In genomic region chr14:90739318-90740077, GRCh38 we compare ENCODE assay signal across 18 cellular contexts.
DNase-seq lines count a peak whose midpoint lies in the region; ATAC-seq and TF ChIP-seq lines count a peak whose summit lies in the region.
"Had no signal": no experiment of that assay in that cellular context is flagged by ENCODE, and none has a peak within 500 bp of the region (broad histone marks: within the 10 kb centered on the region; RNA-seq: fewer than 3 reads in every experiment).

No MANE protein-coding gene starts in this region.

- no peak overlapping the region for H2BK15ac ChIP-seq in H9 (ENCODE audit: low read depth, low read length)

- H3K27me3 Mint-ChIP-seq in H9 (ENCODE audit: low read depth): no peaks in the 10 kb centered on the region; the same call in 1 of the 2 replicates
- H3K27me3 Mint-ChIP-seq: T-helper 17 cell had no signal

- H3K36me3 ChIP-seq in right atrium auricular region: no peaks in the 10 kb centered on the region

- no peak overlapping the region for H3K23ac ChIP-seq in H9 (ENCODE audit: insufficient read length, low read depth, low read length)

- H3K27ac Mint-ChIP-seq in H9: peak overlapping the region in 1 of 3 experiments; percentile 89; a peak in 1 of 7 replicates
- H3K27ac Mint-ChIP-seq: activated T-helper 1 cell treated with anti-CD3 and anti-CD28 coated beads, Interleukin-12 subunit alpha, Interleukin-12 subunit beta, Interleukin-2, Interleukin-4 antibody, amounts not matched to agents 30 ng/mL and 10 ng/mL and 1 ng/mL, durations not matched to agents 14 hours and 24 hours and 36 hours; T-helper 17 cell had no signal

- ATAC-seq in SK-N-SH treated with all-trans-retinoic acid at 6 μM for 48 hours (peak; percentile 93), HG02798 (IDR thresholded peaks at IDR 0.05; ENCODE audit: poor library complexity, unreplicated experiment) (no peak)
- ATAC-seq: activated CD4-positive, CD25-positive, alpha-beta regulatory T cell treated with anti-CD3 and anti-CD28 coated beads, Interleukin-2, amount 50 U/mL, for 24 hours; T-helper 17 cell had no signal

- H2AK5ac ChIP-seq in H9 (ENCODE audit: insufficient read length, low read length): no peak overlapping the region

- TF ChIP-seq CTCF in right atrium auricular region (IDR thresholded peaks at IDR 0.05) (no peak), H9 (conservative IDR thresholded peaks at IDR 0.05) (no peak)

- H3K4me2 ChIP-seq in H9 (ENCODE audit: insufficient read depth, insufficient read length, low read length): no peak overlapping the region
- H3K4me2 ChIP-seq: BLaER1 had no signal

- H3K4me1 ChIP-seq in right atrium auricular region (peaks cover 0 to 31% of the 10 kb centered on the region in 2 donors), H9 (ENCODE audit: insufficient read depth, low read length) (no peaks in the 10 kb centered on the region)
- H3K4me1 ChIP-seq: BLaER1 had no signal

- WGBS in H9 (ENCODE audit: extremely low coverage, insufficient read length, low lambda C conversion rate): no CpG with 5 or more reads among the region's 7 CpGs

- H3K4ac ChIP-seq in H9 (ENCODE audit: low read depth, low read length): no peak overlapping the region

- H3K79me2 ChIP-seq in H9 (ENCODE audit: insufficient read depth, low read length): no peaks in the 10 kb centered on the region

- no peak overlapping the region for H3K14ac ChIP-seq in H9 (ENCODE audit: insufficient read depth, low read length)

- no peak overlapping the region for H3T11ph ChIP-seq in H9 (ENCODE audit: low read length)

- no peak overlapping the region for H4K8ac ChIP-seq in H9 (replicated peaks; ENCODE audit: insufficient read length, low read depth, low read length)

- no peaks in the 10 kb centered on the region for H3K23me2 ChIP-seq in H9 (ENCODE audit: insufficient read length, low read depth, low read length, poor library complexity, severe bottlenecking)

- H3K27ac ChIP-seq in right atrium auricular region (peak overlapping the region; percentile 56 to 71), temporal lobe (ENCODE audit: low read depth, low read length) (peak overlapping the region; percentile 11), H9 (ENCODE audit: insufficient read length, low read depth, low read length) (no peak overlapping the region)
- H3K27ac ChIP-seq: BLaER1 had no signal

- H4K20me1 ChIP-seq in H9 (ENCODE audit: control insufficient read depth, insufficient read depth, insufficient read length): no peaks in the 10 kb centered on the region
- H4K20me1 ChIP-seq: BLaER1 had no signal

- no peaks in the 10 kb centered on the region for H3K79me1 ChIP-seq in H9 (ENCODE audit: insufficient read depth, low read depth, low read length, poor library complexity, severe bottlenecking)

- DNase-seq in NCI-H2196 (lab: John Stamatoyannopoulos, UW; ENCODE audit: unreplicated experiment) (peak; percentile 15), right atrium auricular region (ENCODE audit: low spot score) (peak; percentile 38), H9 (no peak), NCI-H1105 treated with DMSO at 0.1 percent for 48 hours (lab: John Stamatoyannopoulos, UW) (no peak)
- DNase-seq: activated CD8-positive, alpha-beta memory T cell treated with anti-CD3 and anti-CD28 coated beads for 24 hours; effector memory CD4-positive, alpha-beta T cell; hippocampal formation; KBM-7; NCI-H2081 treated with DMSO at 0.1 percent for 48 hours; SHP77 treated with DMSO at 0.1 percent for 48 hours; stimulated activated CD4-positive, alpha-beta T cell treated with anti-CD3 and anti-CD28 coated beads, Interleukin-4, amount 100 ng/mL, for 24 hours; T-helper 17 cell had no signal

- H2BK20ac ChIP-seq in H9 (ENCODE audit: low read depth, low read length, poor library complexity, severe bottlenecking): no peak overlapping the region

- H2BK120ac ChIP-seq in H9 (ENCODE audit: low read depth, low read length, poor library complexity, severe bottlenecking): no peak overlapping the region

- peaks cover 10 to 14% of the 10 kb centered on the region in 2 experiments for H3K4me1 Mint-ChIP-seq in H9

- H3K56ac ChIP-seq in H9 (ENCODE audit: insufficient read length, low read depth, low read length): no peak overlapping the region

- H2BK12ac ChIP-seq in H9 (ENCODE audit: insufficient read length, low read depth, low read length): no peak overlapping the region

- no peaks in the 10 kb centered on the region for H3K9me3 Mint-ChIP-seq in H9
- H3K9me3 Mint-ChIP-seq: activated T-helper 1 cell treated with anti-CD3 and anti-CD28 coated beads, Interleukin-12 subunit alpha, Interleukin-12 subunit beta, Interleukin-2, Interleukin-4 antibody, amounts not matched to agents 30 ng/mL and 10 ng/mL and 1 ng/mL, durations not matched to agents 14 hours and 24 hours and 36 hours had no signal

- no peak overlapping the region for H3K9ac ChIP-seq in H9 (ENCODE audit: extremely low read depth, insufficient read length, low read length)
- H3K9ac ChIP-seq: BLaER1 had no signal

- no peak overlapping the region for H3K4me3 Mint-ChIP-seq in H9
- H3K4me3 Mint-ChIP-seq: activated T-helper 1 cell treated with anti-CD3 and anti-CD28 coated beads, Interleukin-12 subunit alpha, Interleukin-12 subunit beta, Interleukin-2, Interleukin-4 antibody, amounts not matched to agents 30 ng/mL and 10 ng/mL and 1 ng/mL, durations not matched to agents 14 hours and 24 hours and 36 hours; T-helper 17 cell had no signal

- no peak overlapping the region for H4K5ac ChIP-seq in H9 (ENCODE audit: insufficient read length, low read depth, low read length)

- no peak overlapping the region for H3K4me3 ChIP-seq in right atrium auricular region
- H3K4me3 ChIP-seq: BLaER1 had no signal

- H3K36me3 Mint-ChIP-seq in H9 (ENCODE audit: insufficient read depth in 1 of 3, low read depth in 3 of 3): no peaks in the 10 kb centered on the region; a peak in 1 of 7 replicates

- no peaks in the 10 kb centered on the region for H3K9me3 ChIP-seq in right atrium auricular region
- no peaks in the 10 kb centered on the region for H3K9me3 ChIP-seq in H9 (ENCODE audit: control insufficient read depth, low read depth, low read length)
- H3K9me3 ChIP-seq: BLaER1 had no signal

- H2BK5ac ChIP-seq in H9 (ENCODE audit: insufficient read length, low read length): no peak overlapping the region

- H2AFZ ChIP-seq in H9 (ENCODE audit: low read length): no peak overlapping the region

- H3K27me3 ChIP-seq in right atrium auricular region: no peaks in the 10 kb centered on the region
- H3K27me3 ChIP-seq in H9 (ENCODE audit: insufficient read depth, low read length): no peaks in the 10 kb centered on the region
- H3K27me3 ChIP-seq: BLaER1 had no signal

- H3K18ac ChIP-seq in H9 (ENCODE audit: insufficient read length, low read depth, low read length): no peak overlapping the region

- H4K91ac ChIP-seq in H9 (ENCODE audit: insufficient read length, low read depth, low read length): no peak overlapping the region

TF ChIP-seq in SK-N-SH treated with all-trans-retinoic acid at 6 μM for 48 hours, 23 proteins besides CTCF, POLR2A, EP300 and RAD21 (continues in another document):
- TF ChIP-seq ZFP3 (CRISPR knock-in tag; IDR thresholded peaks at IDR 0.05): 0 out of 2 replicates have a peak, but pooled peaks have one; percentile 44
- no peak for TF ChIP-seq ZNF565 (CRISPR knock-in tag; conservative IDR thresholded peaks at IDR 0.05; ENCODE audit: low read depth)
- no peak for TF ChIP-seq RARB (CRISPR knock-in tag; IDR thresholded peaks at IDR 0.05)
- peak; percentile 21; the same call in 1 of the 2 replicates for TF ChIP-seq SNAI2 (CRISPR knock-in tag; IDR thresholded peaks at IDR 0.05)
- TF ChIP-seq CSRNP3 (CRISPR knock-in tag; IDR thresholded peaks at IDR 0.05): 0 out of 2 replicates have a peak, but pooled peaks have one; percentile 62
- TF ChIP-seq TCF4 (CRISPR knock-in tag; IDR thresholded peaks at IDR 0.05; ENCODE audit: borderline replicate concordance): peak; percentile 66; the same call in 1 of the 2 replicates
- no peak for TF ChIP-seq ZFP30 (CRISPR knock-in tag; IDR thresholded peaks at IDR 0.05)
- peak; percentile 80 for TF ChIP-seq TSHZ2 (CRISPR knock-in tag; IDR thresholded peaks at IDR 0.05)
- peak; percentile 75 for TF ChIP-seq ISL1 (CRISPR knock-in tag; IDR thresholded peaks at IDR 0.05)

Comparison
In these comparisons a context has a peak if more than half of its experiments do, and no peak if none do; other contexts are left out.
1. DNase-seq: peak in NCI-H2196 (single experiment) and right atrium auricular region (single experiment); none in H9 (single experiment) and NCI-H1105 treated with DMSO at 0.1 percent for 48 hours (single experiment).